ENCODE assay signal across 9 cellular contexts in the genomic region with DNA sequence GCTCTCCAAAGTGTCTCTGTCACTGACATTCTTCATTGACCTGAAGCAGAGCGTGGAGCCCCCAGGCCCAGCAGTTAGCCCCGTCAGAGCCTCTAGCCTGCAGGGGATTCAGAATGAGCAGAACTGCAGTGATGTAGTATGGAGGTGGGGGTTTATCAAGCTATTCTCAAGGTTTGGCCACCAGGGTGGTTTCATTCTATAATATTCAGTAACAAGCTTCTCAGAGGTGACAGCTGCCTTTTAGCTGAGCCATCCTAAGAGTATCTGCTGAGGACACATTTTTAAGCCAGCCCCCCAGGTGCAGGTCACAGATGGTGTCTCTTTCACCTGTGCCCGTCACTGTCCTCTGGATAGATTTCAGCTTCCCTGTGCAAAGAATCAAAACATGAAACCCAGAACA. TPM values are rescaled to one million over a fixed set of nuclear protein-coding genes. Genes with fewer than 3 reads are reported as not detected.
DNase-seq lines count a peak whose midpoint lies in the region; ATAC-seq and TF ChIP-seq lines count a peak whose summit lies in the region.
"Had no signal": no experiment of that assay in that cellular context is flagged by ENCODE, and none has a peak within 500 bp of the region (broad histone marks: within the 10 kb centered on the region; RNA-seq: fewer than 3 reads in every experiment).

No MANE protein-coding gene starts in this region.

- H3K4me3 Mint-ChIP-seq in activated CD8-positive, alpha-beta T cell treated with anti-CD3 and anti-CD28 coated beads for 36 hours: peak overlapping the region; percentile 55

- H3K4me1 ChIP-seq in skeletal muscle tissue (ENCODE audit: control insufficient read depth in 3 of 3, insufficient read depth in 3 of 3, low read length in 3 of 3) (peaks cover 34 to 44% (median 35%) of the 10 kb centered on the region in 3 donors), sigmoid colon (peaks cover 0 to 25% (median 23%) of the 10 kb centered on the region in 4 donors)

- peaks cover 7% of the 10 kb centered on the region for H3K36me3 Mint-ChIP-seq in activated CD8-positive, alpha-beta T cell treated with anti-CD3 and anti-CD28 coated beads for 36 hours (ENCODE audit: low read depth)

- no peaks in the 10 kb centered on the region for H3K27me3 Mint-ChIP-seq in activated CD8-positive, alpha-beta T cell treated with anti-CD3 and anti-CD28 coated beads for 36 hours

- TF ChIP-seq POLR2A in sigmoid colon (IDR thresholded peaks at IDR 0.05): no peak

- H3K27ac ChIP-seq in skeletal muscle tissue (ENCODE audit: low read depth, low read length) (peak overlapping the region; percentile 61), sigmoid colon (no peak overlapping the region)

- H3K36me3 ChIP-seq in skeletal muscle tissue (ENCODE audit: control insufficient read depth in 3 of 3, insufficient read depth in 3 of 3, low read length in 3 of 3) (no peaks in the 10 kb centered on the region), sigmoid colon (no peaks in the 10 kb centered on the region)

- no peak overlapping the region for H3K9ac ChIP-seq in skeletal muscle tissue (ENCODE audit: low read depth in 1 of 3, low read length in 3 of 3)

- POLR2A ChIA-PET in activated CD8-positive, alpha-beta T cell treated with anti-CD3 and anti-CD28 coated beads for 36 hours (lab: Charles Lee): interaction anchor here (1.2 to 2.9 kb wide), 11 partner anchors 7 to 45 kb away, joined by 3 to 34 read pairs (median 3); partner anchors contain the start of gene CMTM7

- ATAC-seq in GM19043 (IDR thresholded peaks at IDR 0.05; ENCODE audit: low read depth, unreplicated experiment) (peak; percentile 28), HG02870 (IDR thresholded peaks at IDR 0.05; ENCODE audit: unreplicated experiment) (peak; percentile 36)
- peak; percentile 12 for ATAC-seq in activated CD8-positive, alpha-beta T cell treated with anti-CD3 and anti-CD28 coated beads for 36 hours

- TF ChIP-seq CTCF in activated CD8-positive, alpha-beta T cell treated with anti-CD3 and anti-CD28 coated beads for 36 hours (IDR thresholded peaks at IDR 0.05): no peak
- no peak for TF ChIP-seq CTCF in sigmoid colon (IDR thresholded peaks at IDR 0.05)

- no peak overlapping the region for H3K4me3 ChIP-seq in skeletal muscle tissue (ENCODE audit: low read length in 3 of 3)
- no peak overlapping the region for H3K4me3 ChIP-seq in sigmoid colon

- intact Hi-C loops in activated CD8-positive, alpha-beta T cell treated with anti-CD3 and anti-CD28 coated beads for 36 hours (cut with micrococcal nuclease): no loop called here
- intact Hi-C loops in sigmoid colon (cut with DNase I): loop anchor here (10.0 kb wide), 2 partner anchors 49 to 151 kb away; partner anchors contain the start of gene DYNC1LI1

- H3K9me3 ChIP-seq in skeletal muscle tissue (ENCODE audit: control insufficient read depth in 3 of 3, low read length in 3 of 3) (peaks cover 0 to 2% (median 0%) of the 10 kb centered on the region in 3 donors), sigmoid colon (no peaks in the 10 kb centered on the region)

- peak overlapping the region; percentile 93 for H3K27ac Mint-ChIP-seq in activated CD8-positive, alpha-beta T cell treated with anti-CD3 and anti-CD28 coated beads for 36 hours

- CTCF ChIA-PET in activated CD8-positive, alpha-beta T cell treated with anti-CD3 and anti-CD28 coated beads for 36 hours (lab: Charles Lee): interaction anchor here (0.6 to 4.2 kb wide), 11 partner anchors 9 to 79 kb away, joined by 3 to 35 read pairs (median 4); partner anchors contain the start of gene CMTM6

- TF ChIP-seq EP300 in sigmoid colon (IDR thresholded peaks at IDR 0.05): no peak

- H3K4me1 Mint-ChIP-seq in activated CD8-positive, alpha-beta T cell treated with anti-CD3 and anti-CD28 coated beads for 36 hours (ENCODE audit: low read depth): peaks cover 96% of the 10 kb centered on the region

- DNase-seq in activated CD8-positive, alpha-beta T cell treated with anti-CD3 and anti-CD28 coated beads for 36 hours: no peak
- DNase-seq in NCI-H2107 treated with DMSO at 0.1 percent for 48 hours (lab: John Stamatoyannopoulos, UW; ENCODE audit: unreplicated experiment): no peak
- DNase-seq in NCI-H146 (lab: John Stamatoyannopoulos, UW): no peak
- no peak for DNase-seq in sigmoid colon
- DNase-seq: GF-D8, H7 had no signal

- no peaks in the 10 kb centered on the region for H3K27me3 ChIP-seq in skeletal muscle tissue (ENCODE audit: control insufficient read depth in 3 of 3, insufficient read depth in 3 of 3, low read length in 3 of 3)
- H3K27me3 ChIP-seq in sigmoid colon: no peaks in the 10 kb centered on the region

- H3K9me3 Mint-ChIP-seq in activated CD8-positive, alpha-beta T cell treated with anti-CD3 and anti-CD28 coated beads for 36 hours: no peaks in the 10 kb centered on the region

- 83 to 94% methylated on average over 3 of the region's 3 CpGs for WGBS in sigmoid colon, 2 donors

RNA-seq across cellular contexts. Expression of gene CMTM7, which starts 31.9 kb away (rescaled TPM):
- total RNA-seq in activated CD8-positive, alpha-beta T cell treated with anti-CD3 and anti-CD28 coated beads for 36 hours: 10 to 100 TPM; 36.1 to 37.2 TPM
- total RNA-seq in skeletal muscle tissue (3.7 TPM), sigmoid colon (1 to 10 TPM; 7.1 to 9.9 (median 8.2) TPM)
- 10 to 100 TPM in 1 of 3 donors, 1 to 10 TPM in 2; 3.6 to 13.3 (median 6.9) TPM for polyA plus RNA-seq in sigmoid colon
